10 cellular contexts compared by ENCODE assay signal in the genomic region with DNA sequence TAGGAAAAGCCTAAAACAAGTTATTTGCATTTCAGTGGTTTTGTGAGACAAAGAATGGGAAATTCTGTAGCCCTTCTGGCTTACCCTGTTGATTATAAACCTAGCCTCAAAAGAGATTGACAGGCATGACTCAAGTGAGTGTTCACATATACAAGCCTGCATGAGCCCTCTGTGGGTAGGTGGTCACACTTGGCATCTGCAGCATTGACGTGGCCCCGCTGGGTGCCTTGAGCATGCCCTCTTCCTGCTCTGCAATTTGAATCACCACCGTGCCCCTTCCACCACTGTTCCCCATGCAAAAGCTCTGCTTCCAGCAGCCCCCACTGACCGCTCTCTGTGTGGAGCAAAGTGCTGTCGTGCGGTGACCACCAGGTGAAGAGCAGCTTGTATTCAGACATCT. TPM values are rescaled to one million over a fixed set of nuclear protein-coding genes. Genes with fewer than 3 reads are reported as not detected.
DNase-seq lines count a peak whose midpoint lies in the region; ATAC-seq, FAIRE-seq and TF ChIP-seq lines count a peak whose summit lies in the region.
"Had no signal": no experiment of that assay in that cellular context is flagged by ENCODE, and none has a peak within 500 bp of the region (broad histone marks: within the 10 kb centered on the region; RNA-seq: fewer than 3 reads in every experiment).

No MANE protein-coding gene starts in this region.

- H3K27me3 Mint-ChIP-seq in activated naive CD8-positive, alpha-beta T cell treated with anti-CD3 and anti-CD28 coated beads, Interleukin-2, amount 50 U/mL, for 24 hours: no peaks in the 10 kb centered on the region
- H3K27me3 Mint-ChIP-seq in chondrocyte (ENCODE audit: low read depth): no peaks in the 10 kb centered on the region

- no peak for TF ChIP-seq CTCF in chondrocyte (IDR thresholded peaks at IDR 0.05)

- FAIRE-seq in GM18507 (lab: Jason Lieb, UNC): peak; percentile 73

- ATAC-seq in activated naive CD8-positive, alpha-beta T cell treated with anti-CD3 and anti-CD28 coated beads, Interleukin-2, amount 50 U/mL, for 24 hours: peak; percentile 97

- peak overlapping the region; percentile 76 for H3K4me3 Mint-ChIP-seq in activated naive CD8-positive, alpha-beta T cell treated with anti-CD3 and anti-CD28 coated beads, Interleukin-2, amount 50 U/mL, for 24 hours
- no peak overlapping the region for H3K4me3 Mint-ChIP-seq in chondrocyte (ENCODE audit: unreplicated experiment)

- DNase-seq in GM18507 (ENCODE audit: extremely low spot score, insufficient read length, low read depth) (no peak), chondrocyte (ENCODE audit: low spot score) (no peak), pons (ENCODE audit: low spot score) (no peak), NCI-H2171 (lab: John Stamatoyannopoulos, UW) (no peak), mesenteric fat pad (ENCODE audit: low spot score) (no peak)
- DNase-seq in activated CD4-positive, alpha-beta T cell treated with anti-CD3 and anti-CD28 coated beads, Interleukin-2, amount 50 U/mL, for 48 hours: peak; percentile 66 to 77
- DNase-seq in activated naive CD8-positive, alpha-beta T cell treated with anti-CD3 and anti-CD28 coated beads, Interleukin-2, amount 50 U/mL, for 24 hours: peak; percentile 73
- peak; percentile 41 to 77 for DNase-seq in stimulated activated CD4-positive, alpha-beta T cell treated with anti-CD3 and anti-CD28 coated beads, Interleukin-4, amount 100 ng/mL, for 4 hours
- DNase-seq: Kasumi-1, NCI-H524 had no signal

- H3K27ac Mint-ChIP-seq in activated naive CD8-positive, alpha-beta T cell treated with anti-CD3 and anti-CD28 coated beads, Interleukin-2, amount 50 U/mL, for 24 hours: peak overlapping the region; percentile 89
- no peak overlapping the region for H3K27ac Mint-ChIP-seq in chondrocyte (ENCODE audit: unreplicated experiment)

- H3K36me3 Mint-ChIP-seq in activated naive CD8-positive, alpha-beta T cell treated with anti-CD3 and anti-CD28 coated beads, Interleukin-2, amount 50 U/mL, for 24 hours (ENCODE audit: low read depth): peaks cover 23% of the 10 kb centered on the region
- H3K36me3 Mint-ChIP-seq in chondrocyte (ENCODE audit: low read depth): peaks cover 38% of the 10 kb centered on the region

- H3K9me3 Mint-ChIP-seq in activated naive CD8-positive, alpha-beta T cell treated with anti-CD3 and anti-CD28 coated beads, Interleukin-2, amount 50 U/mL, for 24 hours: no peaks in the 10 kb centered on the region
- H3K9me3 Mint-ChIP-seq in chondrocyte (ENCODE audit: low read depth): no peaks in the 10 kb centered on the region

- H3K4me1 Mint-ChIP-seq in activated naive CD8-positive, alpha-beta T cell treated with anti-CD3 and anti-CD28 coated beads, Interleukin-2, amount 50 U/mL, for 24 hours: peaks cover 85% of the 10 kb centered on the region
- peaks cover 2% of the 10 kb centered on the region for H3K4me1 Mint-ChIP-seq in chondrocyte (ENCODE audit: low read depth)

RNA-seq across cellular contexts. Expression of a gene that starts 21.0 kb away (rescaled TPM):
- total RNA-seq in chondrocyte (56.3 to 62.2 TPM (median 58.1 TPM) in 3 replicates), mesenteric fat pad (55.1 TPM)

RNA-seq across cellular contexts. Expression of a gene that starts 45.1 kb away (rescaled TPM):
- 59.5 to 80.3 TPM (median 66.7 TPM) in 3 replicates for total RNA-seq in chondrocyte
- total RNA-seq in mesenteric fat pad: 38.6 TPM

Comparison
In these comparisons a context has a peak if more than half of its experiments do, and no peak if none do; other contexts are left out.
1. DNase-seq: peak in activated CD4-positive, alpha-beta T cell treated with anti-CD3 and anti-CD28 coated beads, Interleukin-2, amount 50 U/mL, for 48 hours (2 of 2), activated naive CD8-positive, alpha-beta T cell treated with anti-CD3 and anti-CD28 coated beads, Interleukin-2, amount 50 U/mL, for 24 hours (single experiment) and stimulated activated CD4-positive, alpha-beta T cell treated with anti-CD3 and anti-CD28 coated beads, Interleukin-4, amount 100 ng/mL, for 4 hours (2 of 2); none in GM18507 (single experiment), chondrocyte (single experiment), pons (single experiment), NCI-H2171 (single experiment) and mesenteric fat pad (single experiment).